In the genomic region with DNA sequence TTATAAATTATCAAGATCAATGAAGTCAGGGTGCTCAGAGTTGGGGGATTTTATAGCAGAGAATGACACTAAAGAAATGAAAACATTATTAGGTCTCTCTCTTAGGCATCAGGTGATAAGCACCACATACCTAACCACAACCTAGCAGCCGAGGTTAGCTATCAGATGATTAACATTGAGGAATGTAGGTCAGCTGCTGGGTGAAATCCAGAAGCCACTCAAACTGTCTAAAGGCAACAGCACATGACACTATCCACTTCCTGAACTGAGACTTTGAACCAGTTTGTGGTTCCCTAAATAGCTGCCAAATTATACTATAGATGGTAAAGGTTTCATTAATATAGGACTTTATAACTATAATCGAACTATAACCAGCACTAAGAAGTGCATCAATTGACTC, we compare ENCODE assay signal across 10 cellular contexts. TPM values are rescaled to one million over a fixed set of nuclear protein-coding genes. Genes with fewer than 3 reads are reported as not detected.
DNase-seq lines count a peak whose midpoint lies in the region; ATAC-seq and TF ChIP-seq lines count a peak whose summit lies in the region.
"Had no signal": no experiment of that assay in that cellular context is flagged by ENCODE, and none has a peak within 500 bp of the region (broad histone marks: within the 10 kb centered on the region; RNA-seq: fewer than 3 reads in every experiment).

No MANE protein-coding gene starts in this region.

- H3K36me3 Mint-ChIP-seq in naive thymus-derived CD8-positive, alpha-beta T cell, result peaks cover 0 to 29% (median 5%) of the 10 kb centered on the region in 3 donors

- in situ Hi-C loops in astrocyte of the spinal cord (cut with HindIII; ENCODE audit: low sequenced_read_pairs), result no loop called here

- DNase-seq in EH (ENCODE audit: low read depth) (peak; percentile 90), NCI-H2196 (lab: John Stamatoyannopoulos, UW; ENCODE audit: unreplicated experiment) (peak; percentile 44), astrocyte of the spinal cord (ENCODE audit: low read depth, low spot score) (peak; percentile 70), amygdala (lab: John Stamatoyannopoulos, UW) (no peak), germinal center (ENCODE audit: low spot score) (no peak), NCI-H69 (lab: John Stamatoyannopoulos, UW) (no peak)
- DNase-seq in naive thymus-derived CD8-positive, alpha-beta T cell, result peak in 8 of 10 donors; percentile 5 to 67 (median 26)
- DNase-seq: NCI-H1436 had no signal

- peak overlapping the region in 9 of 10 donors; percentile 6 to 74 (median 44) for H3K4me3 Mint-ChIP-seq in naive thymus-derived CD8-positive, alpha-beta T cell

- TF ChIP-seq CTCF in astrocyte of the spinal cord (IDR thresholded peaks at IDR 0.05; ENCODE audit: low read depth, low read length), result no peak

- H3K27me3 Mint-ChIP-seq in naive thymus-derived CD8-positive, alpha-beta T cell, result no peaks in the 10 kb centered on the region

- POLR2A ChIA-PET in naive thymus-derived CD8-positive, alpha-beta T cell (lab: Charles Lee), result interaction anchor here (0.5 to 1.6 kb wide), 4 partner anchors 105 to 275 kb away, joined by 3 to 5 read pairs (median 4); a partner anchor contains a TSS

- H3K27ac Mint-ChIP-seq in naive thymus-derived CD8-positive, alpha-beta T cell, result peak overlapping the region; percentile 16 to 95 (median 87)

- ATAC-seq in naive thymus-derived CD8-positive, alpha-beta T cell, result peak; percentile 24 to 60
- no peak for ATAC-seq in HG03469 (IDR thresholded peaks at IDR 0.05; ENCODE audit: unreplicated experiment)

- H3K4me1 Mint-ChIP-seq in naive thymus-derived CD8-positive, alpha-beta T cell, result peaks cover 38 to 79% (median 72%) of the 10 kb centered on the region in 4 donors

- no peak overlapping the region for H3K4me3 ChIP-seq in astrocyte of the spinal cord (ENCODE audit: low read depth, low read length)
- H3K4me3 ChIP-seq: adrenal gland had no signal

- H3K9me3 Mint-ChIP-seq in naive thymus-derived CD8-positive, alpha-beta T cell, result no peaks in the 10 kb centered on the region

RNA-seq across cellular contexts. Expression of a gene that starts 4.7 kb away (rescaled TPM):
- total RNA-seq in naive thymus-derived CD8-positive, alpha-beta T cell, result 10 to 100 TPM; 49.0 to 53.5 TPM
- 1 to 10 TPM; 2.8 to 4.7 (median 3.8) TPM for polyA plus RNA-seq in naive thymus-derived CD8-positive, alpha-beta T cell

Comparison
In these comparisons a context has a peak if more than half of its experiments do, and no peak if none do; other contexts are left out.
1. DNase-seq: peak in EH (single experiment), NCI-H2196 (single experiment), astrocyte of the spinal cord (single experiment) and naive thymus-derived CD8-positive, alpha-beta T cell (8 of 10); none in amygdala (0 of 56), germinal center (single experiment) and NCI-H69 (single experiment).